1 cellular context compared by ENCODE assay signal in the genomic region with DNA sequence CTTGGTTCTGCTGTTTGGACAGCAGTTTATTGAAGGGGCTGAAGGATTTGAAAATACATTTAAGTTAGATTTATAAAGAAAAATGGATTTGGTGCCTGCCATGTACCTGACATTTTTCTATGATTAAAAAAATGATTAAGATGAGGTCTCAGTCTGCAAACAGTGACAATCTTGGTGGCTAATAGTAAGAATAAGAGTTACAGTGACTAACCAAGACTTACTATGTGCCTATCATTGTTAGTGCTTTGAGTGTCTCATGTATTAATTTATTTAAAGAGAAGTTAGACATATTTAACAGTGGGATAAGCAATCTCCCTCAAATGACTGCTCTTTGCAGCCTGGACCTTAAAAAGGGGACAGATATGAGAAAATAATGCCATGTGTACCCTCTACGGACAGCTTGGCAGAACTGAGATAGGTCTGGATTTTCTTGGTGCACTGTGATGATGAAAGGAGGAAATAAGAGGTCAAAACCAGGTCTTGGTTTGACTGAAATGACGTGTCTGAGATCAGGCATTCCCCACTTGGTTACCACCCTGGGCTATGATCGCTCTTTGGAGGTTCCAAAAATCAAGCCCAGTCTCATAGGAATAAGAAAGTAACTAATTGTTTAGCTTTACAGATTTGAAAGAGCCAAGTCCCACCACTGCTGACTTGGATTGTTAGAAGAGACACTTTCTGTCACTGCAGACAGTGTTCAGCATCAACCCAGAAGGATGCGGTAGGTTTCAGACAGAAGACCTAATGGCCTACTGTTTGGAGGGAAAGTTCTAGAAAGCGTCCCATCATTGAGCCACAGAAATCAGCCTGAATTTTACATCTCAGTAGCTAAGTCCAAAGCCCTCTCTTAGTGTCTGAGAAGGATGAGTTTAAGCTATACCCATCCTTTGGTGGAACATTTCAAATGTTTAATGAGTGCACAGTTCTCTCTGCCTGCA.
TF ChIP-seq lines count a peak whose summit lies in the region.

No MANE protein-coding gene starts in this region.

TF ChIP-seq in HCT116, 20 proteins besides CTCF, POLR2A, EP300 and RAD21 (continued from another document):
- TF ChIP-seq EZH2phosphoT487 (IDR thresholded peaks at IDR 0.05; ENCODE audit: borderline replicate concordance) (no peak), CBX3 (IDR thresholded peaks at IDR 0.05; ENCODE audit: low read depth) (no peak), CEBPB (IDR thresholded peaks at IDR 0.05; ENCODE audit: low read depth) (no peak), SRF (IDR thresholded peaks at IDR 0.05; ENCODE audit: low read depth) (no peak), FOSL1 (IDR thresholded peaks at IDR 0.05; ENCODE audit: low read depth) (no peak), POLR2AphosphoS5 (IDR thresholded peaks at IDR 0.05; ENCODE audit: low read depth, low read length) (no peak), YY1 (IDR thresholded peaks at IDR 0.05; ENCODE audit: extremely low read depth, insufficient replicate concordance, low read depth, low read length) (no peak), ZFX (IDR thresholded peaks at IDR 0.05) (no peak), ELF1 (IDR thresholded peaks at IDR 0.05; ENCODE audit: borderline replicate concordance, low read depth) (no peak)
- TF ChIP-seq, protein P1, sequence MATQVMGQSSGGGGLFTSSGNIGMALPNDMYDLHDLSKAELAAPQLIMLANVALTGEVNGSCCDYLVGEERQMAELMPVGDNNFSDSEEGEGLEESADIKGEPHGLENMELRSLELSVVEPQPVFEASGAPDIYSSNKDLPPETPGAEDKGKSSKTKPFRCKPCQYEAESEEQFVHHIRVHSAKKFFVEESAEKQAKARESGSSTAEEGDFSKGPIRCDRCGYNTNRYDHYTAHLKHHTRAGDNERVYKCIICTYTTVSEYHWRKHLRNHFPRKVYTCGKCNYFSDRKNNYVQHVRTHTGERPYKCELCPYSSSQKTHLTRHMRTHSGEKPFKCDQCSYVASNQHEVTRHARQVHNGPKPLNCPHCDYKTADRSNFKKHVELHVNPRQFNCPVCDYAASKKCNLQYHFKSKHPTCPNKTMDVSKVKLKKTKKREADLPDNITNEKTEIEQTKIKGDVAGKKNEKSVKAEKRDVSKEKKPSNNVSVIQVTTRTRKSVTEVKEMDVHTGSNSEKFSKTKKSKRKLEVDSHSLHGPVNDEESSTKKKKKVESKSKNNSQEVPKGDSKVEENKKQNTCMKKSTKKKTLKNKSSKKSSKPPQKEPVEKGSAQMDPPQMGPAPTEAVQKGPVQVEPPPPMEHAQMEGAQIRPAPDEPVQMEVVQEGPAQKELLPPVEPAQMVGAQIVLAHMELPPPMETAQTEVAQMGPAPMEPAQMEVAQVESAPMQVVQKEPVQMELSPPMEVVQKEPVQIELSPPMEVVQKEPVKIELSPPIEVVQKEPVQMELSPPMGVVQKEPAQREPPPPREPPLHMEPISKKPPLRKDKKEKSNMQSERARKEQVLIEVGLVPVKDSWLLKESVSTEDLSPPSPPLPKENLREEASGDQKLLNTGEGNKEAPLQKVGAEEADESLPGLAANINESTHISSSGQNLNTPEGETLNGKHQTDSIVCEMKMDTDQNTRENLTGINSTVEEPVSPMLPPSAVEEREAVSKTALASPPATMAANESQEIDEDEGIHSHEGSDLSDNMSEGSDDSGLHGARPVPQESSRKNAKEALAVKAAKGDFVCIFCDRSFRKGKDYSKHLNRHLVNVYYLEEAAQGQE (IDR thresholded peaks at IDR 0.05; ENCODE audit: low read depth): no peak
- TF ChIP-seq, protein P2, sequence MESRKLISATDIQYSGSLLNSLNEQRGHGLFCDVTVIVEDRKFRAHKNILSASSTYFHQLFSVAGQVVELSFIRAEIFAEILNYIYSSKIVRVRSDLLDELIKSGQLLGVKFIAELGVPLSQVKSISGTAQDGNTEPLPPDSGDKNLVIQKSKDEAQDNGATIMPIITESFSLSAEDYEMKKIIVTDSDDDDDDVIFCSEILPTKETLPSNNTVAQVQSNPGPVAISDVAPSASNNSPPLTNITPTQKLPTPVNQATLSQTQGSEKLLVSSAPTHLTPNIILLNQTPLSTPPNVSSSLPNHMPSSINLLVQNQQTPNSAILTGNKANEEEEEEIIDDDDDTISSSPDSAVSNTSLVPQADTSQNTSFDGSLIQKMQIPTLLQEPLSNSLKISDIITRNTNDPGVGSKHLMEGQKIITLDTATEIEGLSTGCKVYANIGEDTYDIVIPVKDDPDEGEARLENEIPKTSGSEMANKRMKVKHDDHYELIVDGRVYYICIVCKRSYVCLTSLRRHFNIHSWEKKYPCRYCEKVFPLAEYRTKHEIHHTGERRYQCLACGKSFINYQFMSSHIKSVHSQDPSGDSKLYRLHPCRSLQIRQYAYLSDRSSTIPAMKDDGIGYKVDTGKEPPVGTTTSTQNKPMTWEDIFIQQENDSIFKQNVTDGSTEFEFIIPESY (IDR thresholded peaks at IDR 0.05; ENCODE audit: extremely low read depth, insufficient replicate concordance, low read length): no peak
